ENCODE assay signal across 1 cellular context in the genomic region with DNA sequence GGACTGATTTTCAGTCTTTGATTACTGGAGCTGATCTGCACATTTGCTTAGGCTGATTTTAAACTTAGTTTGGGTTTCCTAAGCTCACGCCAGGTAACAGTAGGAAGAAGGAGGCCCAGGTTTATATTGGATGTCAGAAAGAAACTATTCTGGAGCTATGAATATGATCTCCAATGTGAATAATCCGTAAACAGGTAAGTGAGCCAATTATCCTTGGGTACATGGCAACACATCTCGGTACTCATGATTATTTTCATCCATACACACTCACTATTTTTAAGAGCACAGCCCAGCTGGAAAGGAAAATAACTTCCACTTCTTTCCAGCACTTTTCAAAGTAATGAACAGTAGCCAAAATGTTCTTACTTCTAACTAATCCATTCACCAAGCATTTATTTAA.
TF ChIP-seq lines count a peak whose summit lies in the region.

No MANE protein-coding gene starts in this region.

TF ChIP-seq in HEK293, 187 proteins besides CTCF, POLR2A, EP300 and RAD21 (continued from another document):
- TF ChIP-seq ZNF830 (tag by site-specific recombination; IDR thresholded peaks at IDR 0.05; ENCODE audit: low read depth) (no peak), ZNF350 (tag by site-specific recombination; IDR thresholded peaks at IDR 0.05) (no peak), ZNF16 (tag by site-specific recombination; IDR thresholded peaks at IDR 0.05; ENCODE audit: low read depth) (no peak)
- TF ChIP-seq, protein P1, sequence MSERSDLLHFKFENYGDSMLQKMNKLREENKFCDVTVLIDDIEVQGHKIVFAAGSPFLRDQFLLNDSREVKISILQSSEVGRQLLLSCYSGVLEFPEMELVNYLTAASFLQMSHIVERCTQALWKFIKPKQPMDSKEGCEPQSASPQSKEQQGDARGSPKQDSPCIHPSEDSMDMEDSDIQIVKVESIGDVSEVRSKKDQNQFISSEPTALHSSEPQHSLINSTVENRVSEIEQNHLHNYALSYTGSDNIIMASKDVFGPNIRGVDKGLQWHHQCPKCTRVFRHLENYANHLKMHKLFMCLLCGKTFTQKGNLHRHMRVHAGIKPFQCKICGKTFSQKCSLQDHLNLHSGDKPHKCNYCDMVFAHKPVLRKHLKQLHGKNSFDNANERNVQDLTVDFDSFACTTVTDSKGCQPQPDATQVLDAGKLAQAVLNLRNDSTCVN (tag by site-specific recombination; optimal IDR thresholded peaks at IDR 0.05): no peak
TF ChIP-seq in HEK293: peak in this region for 0.
